In the genomic region with DNA sequence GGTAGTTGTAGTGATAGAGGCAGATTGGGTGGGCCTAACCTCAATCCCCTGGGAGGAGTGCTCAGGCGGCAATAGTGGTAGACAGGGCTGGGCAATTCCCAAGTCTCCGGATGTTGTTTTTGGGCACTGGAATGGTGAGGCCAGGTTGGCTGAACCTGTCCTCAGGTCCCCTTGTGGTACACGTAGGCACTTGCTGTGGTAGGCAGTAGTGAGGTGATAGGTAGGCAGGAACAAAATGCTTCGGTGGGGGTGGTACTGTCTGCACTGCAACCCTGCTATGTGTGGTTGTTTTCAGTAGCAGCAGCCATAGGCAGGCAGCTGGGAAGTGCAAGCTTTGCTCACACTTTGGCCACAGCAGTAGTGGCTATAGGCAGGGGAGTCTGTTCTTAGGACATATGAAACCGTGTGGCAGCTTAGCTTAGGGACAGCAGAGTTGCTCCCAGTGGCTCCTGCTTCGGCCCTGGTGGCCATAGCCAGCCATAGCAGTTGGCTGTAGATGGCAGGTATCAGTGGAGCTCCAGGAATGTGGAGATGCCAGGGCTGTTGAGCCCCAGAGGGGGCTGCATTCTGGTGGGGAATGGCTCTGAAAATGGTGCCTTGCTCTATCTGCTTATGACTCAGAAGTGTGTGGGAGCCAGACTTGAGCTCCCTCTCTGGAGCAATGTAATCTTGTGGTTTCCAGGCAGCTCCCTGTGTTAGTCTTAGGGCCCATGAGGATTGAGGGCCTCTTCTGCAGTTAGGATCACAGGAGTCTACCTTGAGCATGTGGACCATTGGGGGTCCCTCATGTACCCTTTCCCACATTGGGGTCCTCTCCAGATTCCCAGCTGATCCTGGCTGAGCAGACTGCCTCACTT, we compare ENCODE assay signal across 19 cellular contexts.
DNase-seq lines count a peak whose midpoint lies in the region; ATAC-seq and TF ChIP-seq lines count a peak whose summit lies in the region.
"Had no signal": no experiment of that assay in that cellular context is flagged by ENCODE, and none has a peak within 500 bp of the region (broad histone marks: within the 10 kb centered on the region; RNA-seq: fewer than 3 reads in every experiment).

No MANE protein-coding gene starts in this region.

- no peaks in the 10 kb centered on the region for H3K4me1 Mint-ChIP-seq in WTC11
- H3K4me1 Mint-ChIP-seq in chondrocyte (ENCODE audit: low read depth): no peaks in the 10 kb centered on the region
- no peaks in the 10 kb centered on the region for H3K4me1 Mint-ChIP-seq in stimulated activated naive CD8-positive, alpha-beta T cell treated with anti-CD3 and anti-CD28 coated beads, Interleukin-15, amount 100 ng/mL, for 72 hours
- H3K4me1 Mint-ChIP-seq: mesothelial cell of epicardium had no signal

- no peak for DNase-seq in BJ (ENCODE audit: low read depth)
- DNase-seq in HT1080 (ENCODE audit: low read depth): peak; percentile 17
- DNase-seq in WTC11 (ENCODE audit: low spot score): peak; percentile 64
- peak; percentile 58 for DNase-seq in iPS-NIHi7 (ENCODE audit: extremely low spot score)
- DNase-seq in NCI-H1105 (lab: John Stamatoyannopoulos, UW): no peak
- DNase-seq in chondrocyte (ENCODE audit: low spot score): no peak
- no peak for DNase-seq in stimulated activated naive CD8-positive, alpha-beta T cell treated with anti-CD3 and anti-CD28 coated beads, Interleukin-15, amount 100 ng/mL, for 72 hours
- DNase-seq: activated CD4-positive, alpha-beta T cell treated with anti-CD3 and anti-CD28 coated beads, Interleukin-2, amount 50 U/mL, for 48 hours; DMS153; NCI-H187; NCI-H526 treated with DMSO at 0.1 percent for 48 hours; pancreas; stimulated activated CD4-positive, alpha-beta T cell treated with anti-CD3 and anti-CD28 coated beads, Interleukin-15, amount 100 ng/mL, for 24 hours had no signal

- peaks cover 18% of the 10 kb centered on the region for H3K9me3 Mint-ChIP-seq in WTC11
- peaks cover 28% of the 10 kb centered on the region for H3K9me3 Mint-ChIP-seq in chondrocyte (ENCODE audit: low read depth)
- H3K9me3 Mint-ChIP-seq in stimulated activated naive CD8-positive, alpha-beta T cell treated with anti-CD3 and anti-CD28 coated beads, Interleukin-15, amount 100 ng/mL, for 72 hours: peaks cover 15 to 32% of the 10 kb centered on the region in 2 donors

- H3K27me3 Mint-ChIP-seq in WTC11 (ENCODE audit: low read depth): no peaks in the 10 kb centered on the region
- no peaks in the 10 kb centered on the region for H3K27me3 Mint-ChIP-seq in chondrocyte (ENCODE audit: low read depth)
- H3K27me3 Mint-ChIP-seq in stimulated activated naive CD8-positive, alpha-beta T cell treated with anti-CD3 and anti-CD28 coated beads, Interleukin-15, amount 100 ng/mL, for 72 hours: no peaks in the 10 kb centered on the region
- H3K27me3 Mint-ChIP-seq: dendritic cell treated with granulocyte-macrophage colony-stimulating factor and Interleukin-4, amounts not matched to agents 40 ng/mL and 50 ng/mL, for 4 days had no signal

- TF ChIP-seq CTCF in BJ (IDR thresholded peaks at IDR 0.05; ENCODE audit: insufficient read depth, low read depth, low read length) (0 out of 2 replicates have a peak, but pooled peaks have one; percentile 8), WTC11 (IDR thresholded peaks at IDR 0.05) (peak; percentile 23), chondrocyte (IDR thresholded peaks at IDR 0.05) (no peak)

- H3K36me3 Mint-ChIP-seq in WTC11 (no peaks in the 10 kb centered on the region), chondrocyte (ENCODE audit: low read depth) (peaks cover 9% of the 10 kb centered on the region)

- ATAC-seq in WTC11 (peak; percentile 100), GM18861 (IDR thresholded peaks at IDR 0.05; ENCODE audit: unreplicated experiment) (no peak)
- no peak for ATAC-seq in stimulated activated naive CD8-positive, alpha-beta T cell treated with anti-CD3 and anti-CD28 coated beads, Interleukin-15, amount 100 ng/mL, for 72 hours
- ATAC-seq: K562, pancreas had no signal

- H3K36me3 ChIP-seq in BJ (ENCODE audit: control insufficient read depth, insufficient read depth, low read length): no peaks in the 10 kb centered on the region
- H3K36me3 ChIP-seq: pancreas had no signal

- H3K4me3 ChIP-seq in BJ (ENCODE audit: low read depth, low read length): no peak overlapping the region
- H3K4me3 ChIP-seq: K562, pancreas had no signal

- POLR2A ChIA-PET in BJ (lab: Charles Lee) (no interaction called here), WTC11 (lab: Charles Lee) (interaction anchor here (0.8 kb wide), 1 partner anchor 13 kb away, joined by 3 read pairs; no protein-coding TSS in a partner anchor)

- H3K27ac Mint-ChIP-seq in WTC11 (no peak overlapping the region), chondrocyte (ENCODE audit: unreplicated experiment) (no peak overlapping the region)
- no peak overlapping the region for H3K27ac Mint-ChIP-seq in stimulated activated naive CD8-positive, alpha-beta T cell treated with anti-CD3 and anti-CD28 coated beads, Interleukin-15, amount 100 ng/mL, for 72 hours
- H3K27ac Mint-ChIP-seq: activated T-helper 2 cell treated with anti-CD3 and anti-CD28 coated beads, Interferon-gamma antibody, Interleukin-2, Interleukin-4, amounts not matched to agents 10 μg/mL and 5 μg/mL and 100 μg/mL, durations not matched to agents 14 hours and 24 hours and 36 hours; dendritic cell treated with granulocyte-macrophage colony-stimulating factor and Interleukin-4, amounts not matched to agents 40 ng/mL and 50 ng/mL, for 4 days; mesothelial cell of epicardium; T-helper 2 cell treated with Interferon-gamma antibody and Interleukin-4, amounts not matched to agents 5 μg/mL and 100 μg/mL, for 36 hours had no signal

- no peaks in the 10 kb centered on the region for H3K27me3 ChIP-seq in BJ (ENCODE audit: control insufficient read depth, insufficient read depth, low read length)

- H3K4me3 Mint-ChIP-seq in WTC11 (no peak overlapping the region), chondrocyte (ENCODE audit: unreplicated experiment) (no peak overlapping the region)
- no peak overlapping the region for H3K4me3 Mint-ChIP-seq in stimulated activated naive CD8-positive, alpha-beta T cell treated with anti-CD3 and anti-CD28 coated beads, Interleukin-15, amount 100 ng/mL, for 72 hours
- H3K4me3 Mint-ChIP-seq: dendritic cell treated with granulocyte-macrophage colony-stimulating factor and Interleukin-4, amounts not matched to agents 40 ng/mL and 50 ng/mL, for 4 days; mesothelial cell of epicardium; T-helper 2 cell treated with Interferon-gamma antibody and Interleukin-4, amounts not matched to agents 5 μg/mL and 100 μg/mL, for 36 hours had no signal

- CTCF ChIA-PET in BJ (lab: Yijun Ruan, JAX): interaction anchor here (1.3 kb wide), 1 partner anchor 43 kb away, joined by 3 read pairs; no protein-coding TSS in a partner anchor
- CTCF ChIA-PET in WTC11 (lab: Charles Lee): interaction anchor here (0.6 to 2.0 kb wide), 13 partner anchors 9 to 340 kb away, joined by 3 to 10 read pairs (median 3); no protein-coding TSS in a partner anchor

TF ChIP-seq in WTC11, 78 proteins besides CTCF, POLR2A, EP300 and RAD21 (continues in another document):
- no peak for TF ChIP-seq MYBL2 (CRISPR knock-in tag; IDR thresholded peaks at IDR 0.05)
- TF ChIP-seq, protein P1, sequence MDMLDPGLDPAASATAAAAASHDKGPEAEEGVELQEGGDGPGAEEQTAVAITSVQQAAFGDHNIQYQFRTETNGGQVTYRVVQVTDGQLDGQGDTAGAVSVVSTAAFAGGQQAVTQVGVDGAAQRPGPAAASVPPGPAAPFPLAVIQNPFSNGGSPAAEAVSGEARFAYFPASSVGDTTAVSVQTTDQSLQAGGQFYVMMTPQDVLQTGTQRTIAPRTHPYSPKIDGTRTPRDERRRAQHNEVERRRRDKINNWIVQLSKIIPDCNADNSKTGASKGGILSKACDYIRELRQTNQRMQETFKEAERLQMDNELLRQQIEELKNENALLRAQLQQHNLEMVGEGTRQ (CRISPR knock-in tag; IDR thresholded peaks at IDR 0.05): no peak
- TF ChIP-seq ATF3 (CRISPR knock-in tag; conservative IDR thresholded peaks at IDR 0.05): no peak
- TF ChIP-seq, protein P2, sequence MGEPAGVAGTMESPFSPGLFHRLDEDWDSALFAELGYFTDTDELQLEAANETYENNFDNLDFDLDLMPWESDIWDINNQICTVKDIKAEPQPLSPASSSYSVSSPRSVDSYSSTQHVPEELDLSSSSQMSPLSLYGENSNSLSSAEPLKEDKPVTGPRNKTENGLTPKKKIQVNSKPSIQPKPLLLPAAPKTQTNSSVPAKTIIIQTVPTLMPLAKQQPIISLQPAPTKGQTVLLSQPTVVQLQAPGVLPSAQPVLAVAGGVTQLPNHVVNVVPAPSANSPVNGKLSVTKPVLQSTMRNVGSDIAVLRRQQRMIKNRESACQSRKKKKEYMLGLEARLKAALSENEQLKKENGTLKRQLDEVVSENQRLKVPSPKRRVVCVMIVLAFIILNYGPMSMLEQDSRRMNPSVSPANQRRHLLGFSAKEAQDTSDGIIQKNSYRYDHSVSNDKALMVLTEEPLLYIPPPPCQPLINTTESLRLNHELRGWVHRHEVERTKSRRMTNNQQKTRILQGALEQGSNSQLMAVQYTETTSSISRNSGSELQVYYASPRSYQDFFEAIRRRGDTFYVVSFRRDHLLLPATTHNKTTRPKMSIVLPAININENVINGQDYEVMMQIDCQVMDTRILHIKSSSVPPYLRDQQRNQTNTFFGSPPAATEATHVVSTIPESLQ (CRISPR knock-in tag; IDR thresholded peaks at IDR 0.05): no peak
- no peak for TF ChIP-seq SMAD4 (CRISPR knock-in tag; IDR thresholded peaks at IDR 0.05)
- no peak for TF ChIP-seq EMX1 (CRISPR knock-in tag; IDR thresholded peaks at IDR 0.05)

Comparison
In these comparisons a context has a peak if more than half of its experiments do, and no peak if none do; other contexts are left out.
1. DNase-seq: peak in HT1080 (single experiment), WTC11 (single experiment) and iPS-NIHi7 (single experiment); none in BJ (single experiment), NCI-H1105 (single experiment), chondrocyte (single experiment) and stimulated activated naive CD8-positive, alpha-beta T cell treated with anti-CD3 and anti-CD28 coated beads, Interleukin-15, amount 100 ng/mL, for 72 hours (0 of 2).